ENCODE assay signal across 9 cellular contexts in genomic region chr16:15899538-15900100, GRCh38. TPM values are rescaled to one million over a fixed set of nuclear protein-coding genes. Genes with fewer than 3 reads are reported as not detected.
DNase-seq lines count a peak whose midpoint lies in the region; ATAC-seq and TF ChIP-seq lines count a peak whose summit lies in the region.
"Had no signal": no experiment of that assay in that cellular context is flagged by ENCODE, and none has a peak within 500 bp of the region (broad histone marks: within the 10 kb centered on the region; RNA-seq: fewer than 3 reads in every experiment).

No MANE protein-coding gene starts in this region.

- TF ChIP-seq CTCF in natural killer cell (IDR thresholded peaks at IDR 0.05) = no peak
- TF ChIP-seq CTCF in kidney epithelial cell (IDR thresholded peaks at IDR 0.05; ENCODE audit: insufficient read depth, low read length, poor library complexity, severe bottlenecking) = no peak
- no peak for TF ChIP-seq CTCF in chondrocyte (IDR thresholded peaks at IDR 0.05)

- H3K27me3 ChIP-seq in kidney epithelial cell (ENCODE audit: control insufficient read depth, insufficient read depth, low read length) = no peaks in the 10 kb centered on the region

- POLR2A ChIA-PET in activated CD4-positive, alpha-beta memory T cell treated with anti-CD3 and anti-CD28 coated beads for 36 hours (lab: Charles Lee) = no interaction called here

- peaks cover 2 to 15% of the 10 kb centered on the region in 2 donors for H3K4me1 Mint-ChIP-seq in natural killer cell treated with Interleukin-12 subunit alpha and Interleukin-12 subunit beta and Interleukin-15 and Interleukin-18, amount 100 ng/mL, for 72 hours (ENCODE audit: low read depth in 2 of 2)
- H3K4me1 Mint-ChIP-seq in natural killer cell = no peaks in the 10 kb centered on the region
- peaks cover 28% of the 10 kb centered on the region for H3K4me1 Mint-ChIP-seq in activated CD4-positive, alpha-beta memory T cell treated with anti-CD3 and anti-CD28 coated beads for 36 hours (ENCODE audit: low read depth)
- H3K4me1 Mint-ChIP-seq in chondrocyte (ENCODE audit: low read depth) = peaks cover 10% of the 10 kb centered on the region

- no peak overlapping the region for H3K4me3 ChIP-seq in kidney epithelial cell (ENCODE audit: low read depth, low read length)
- H3K4me3 ChIP-seq: cardiac muscle cell had no signal

- CTCF ChIA-PET in activated CD4-positive, alpha-beta memory T cell treated with anti-CD3 and anti-CD28 coated beads for 36 hours (lab: Charles Lee) = interaction anchor here (3.5 kb wide), 1 partner anchor 11 kb away, joined by 15 read pairs; the partner anchor contains the start of gene CEP20

- peak overlapping the region in 1 of 2 donors; percentile 66 for H3K27ac Mint-ChIP-seq in natural killer cell treated with Interleukin-12 subunit alpha and Interleukin-12 subunit beta and Interleukin-15 and Interleukin-18, amount 100 ng/mL, for 72 hours
- H3K27ac Mint-ChIP-seq in natural killer cell (no peak overlapping the region), chondrocyte (ENCODE audit: unreplicated experiment) (no peak overlapping the region)
- no peak overlapping the region for H3K27ac Mint-ChIP-seq in activated CD4-positive, alpha-beta memory T cell treated with anti-CD3 and anti-CD28 coated beads for 36 hours

- H3K36me3 Mint-ChIP-seq in natural killer cell treated with Interleukin-12 subunit alpha and Interleukin-12 subunit beta and Interleukin-15 and Interleukin-18, amount 100 ng/mL, for 72 hours = no peaks in the 10 kb centered on the region
- H3K36me3 Mint-ChIP-seq in natural killer cell (no peaks in the 10 kb centered on the region), chondrocyte (ENCODE audit: low read depth) (no peaks in the 10 kb centered on the region)
- no peaks in the 10 kb centered on the region for H3K36me3 Mint-ChIP-seq in activated CD4-positive, alpha-beta memory T cell treated with anti-CD3 and anti-CD28 coated beads for 36 hours

- no peaks in the 10 kb centered on the region for H3K36me3 ChIP-seq in kidney epithelial cell (ENCODE audit: control insufficient read depth, insufficient read depth, low read length)
- H3K36me3 ChIP-seq: cardiac muscle cell had no signal

- peaks cover 3 to 4% of the 10 kb centered on the region in 2 donors for H3K27me3 Mint-ChIP-seq in natural killer cell treated with Interleukin-12 subunit alpha and Interleukin-12 subunit beta and Interleukin-15 and Interleukin-18, amount 100 ng/mL, for 72 hours
- peaks cover 0 to 2% of the 10 kb centered on the region in 2 donors for H3K27me3 Mint-ChIP-seq in natural killer cell (ENCODE audit: low read depth in 2 of 2)
- no peaks in the 10 kb centered on the region for H3K27me3 Mint-ChIP-seq in activated CD4-positive, alpha-beta memory T cell treated with anti-CD3 and anti-CD28 coated beads for 36 hours
- no peaks in the 10 kb centered on the region for H3K27me3 Mint-ChIP-seq in chondrocyte (ENCODE audit: low read depth)

- intact Hi-C loops in natural killer cell (cut with micrococcal nuclease) = no loop called here
- intact Hi-C loops in activated CD4-positive, alpha-beta memory T cell treated with anti-CD3 and anti-CD28 coated beads for 36 hours (cut with micrococcal nuclease) = loop anchor here (2.0 kb wide), 1 partner anchor 61 kb away; no protein-coding TSS in a partner anchor

- H3K4me3 Mint-ChIP-seq in natural killer cell treated with Interleukin-12 subunit alpha and Interleukin-12 subunit beta and Interleukin-15 and Interleukin-18, amount 100 ng/mL, for 72 hours = peak overlapping the region; percentile 45
- H3K4me3 Mint-ChIP-seq in natural killer cell (no peak overlapping the region), chondrocyte (ENCODE audit: unreplicated experiment) (no peak overlapping the region)
- no peak overlapping the region for H3K4me3 Mint-ChIP-seq in activated CD4-positive, alpha-beta memory T cell treated with anti-CD3 and anti-CD28 coated beads for 36 hours

- DNase-seq in natural killer cell treated with Interleukin-12 subunit alpha and Interleukin-12 subunit beta and Interleukin-15 and Interleukin-18, amount 100 ng/mL, for 72 hours (ENCODE audit: low spot score) = no peak
- DNase-seq in natural killer cell (no peak), kidney epithelial cell (ENCODE audit: low read depth) (peak; percentile 95), NCI-H748 (lab: John Stamatoyannopoulos, UW; ENCODE audit: unreplicated experiment) (no peak), chondrocyte (ENCODE audit: low spot score) (no peak)
- DNase-seq in activated CD4-positive, alpha-beta memory T cell treated with anti-CD3 and anti-CD28 coated beads for 36 hours = peak; percentile 80

- peak; percentile 62 to 72 for ATAC-seq in natural killer cell treated with Interleukin-12 subunit alpha and Interleukin-12 subunit beta and Interleukin-15 and Interleukin-18, amount 100 ng/mL, for 72 hours
- no peak for ATAC-seq in natural killer cell
- peak; percentile 70 for ATAC-seq in HG03558 (IDR thresholded peaks at IDR 0.05; ENCODE audit: extremely low read depth, unreplicated experiment)
- ATAC-seq in GM21381 (IDR thresholded peaks at IDR 0.05; ENCODE audit: unreplicated experiment) = no peak

- H3K9me3 Mint-ChIP-seq in natural killer cell treated with Interleukin-12 subunit alpha and Interleukin-12 subunit beta and Interleukin-15 and Interleukin-18, amount 100 ng/mL, for 72 hours = no peaks in the 10 kb centered on the region
- H3K9me3 Mint-ChIP-seq in natural killer cell (no peaks in the 10 kb centered on the region), chondrocyte (ENCODE audit: low read depth) (no peaks in the 10 kb centered on the region)
- H3K9me3 Mint-ChIP-seq in activated CD4-positive, alpha-beta memory T cell treated with anti-CD3 and anti-CD28 coated beads for 36 hours = no peaks in the 10 kb centered on the region

RNA-seq across cellular contexts. Expression of gene CEP20, which starts 11.2 kb away (rescaled TPM):
- total RNA-seq in natural killer cell treated with Interleukin-12 subunit alpha and Interleukin-12 subunit beta and Interleukin-15 and Interleukin-18, amount 100 ng/mL, for 72 hours = 10 to 100 TPM; 44.4 to 45.1 TPM
- 10 to 100 TPM; 21.4 to 23.2 (median 23.1) TPM for total RNA-seq in natural killer cell
- total RNA-seq in activated CD4-positive, alpha-beta memory T cell treated with anti-CD3 and anti-CD28 coated beads for 36 hours = 10 to 100 TPM; 40.0 to 43.8 TPM
- 36.3 and 36.9 TPM in 2 replicates for total RNA-seq in kidney epithelial cell
- total RNA-seq in chondrocyte = 16.4 to 25.5 TPM (median 19.7 TPM) in 3 replicates

RNA-seq across cellular contexts. Expression of gene MYH11, which starts 42.8 kb away (rescaled TPM):
- total RNA-seq in natural killer cell treated with Interleukin-12 subunit alpha and Interleukin-12 subunit beta and Interleukin-15 and Interleukin-18, amount 100 ng/mL, for 72 hours = not detected
- under 1 TPM in 1 of 3 donors, not detected in 2; 0.30 TPM for total RNA-seq in natural killer cell
- total RNA-seq in activated CD4-positive, alpha-beta memory T cell treated with anti-CD3 and anti-CD28 coated beads for 36 hours = under 1 TPM in 1 of 2 experiments, not detected in 1; 0.07 TPM
- total RNA-seq in kidney epithelial cell = 0.04 and 0.07 TPM in 2 replicates
- 4.8 to 58.3 TPM (median 57.8 TPM) in 3 replicates for total RNA-seq in chondrocyte

RNA-seq across cellular contexts. Expression of gene ABCC1, which starts 49.8 kb away (rescaled TPM):
- 100 to 1,000 TPM in 1 of 2 donors, 10 to 100 TPM in 1; 43.1 to 106 TPM for total RNA-seq in natural killer cell treated with Interleukin-12 subunit alpha and Interleukin-12 subunit beta and Interleukin-15 and Interleukin-18, amount 100 ng/mL, for 72 hours
- total RNA-seq in natural killer cell = 10 to 100 TPM; 24.5 to 53.9 (median 27.9) TPM
- 10 to 100 TPM; 49.1 to 50.3 TPM for total RNA-seq in activated CD4-positive, alpha-beta memory T cell treated with anti-CD3 and anti-CD28 coated beads for 36 hours
- 24.9 and 27.2 TPM in 2 replicates for total RNA-seq in kidney epithelial cell
- 47.9 to 118 TPM (median 48.3 TPM) in 3 replicates for total RNA-seq in chondrocyte

Comparison
In these comparisons a context has a peak if more than half of its experiments do, and no peak if none do; other contexts are left out.
1. ATAC-seq: peak in natural killer cell treated with Interleukin-12 subunit alpha and Interleukin-12 subunit beta and Interleukin-15 and Interleukin-18, amount 100 ng/mL, for 72 hours (2 of 2) and HG03558 (single experiment); none in natural killer cell (0 of 3) and GM21381 (single experiment).
2. DNase-seq: peak in activated CD4-positive, alpha-beta memory T cell treated with anti-CD3 and anti-CD28 coated beads for 36 hours (single experiment) and kidney epithelial cell (single experiment); none in natural killer cell treated with Interleukin-12 subunit alpha and Interleukin-12 subunit beta and Interleukin-15 and Interleukin-18, amount 100 ng/mL, for 72 hours (single experiment), natural killer cell (single experiment), NCI-H748 (single experiment) and chondrocyte (single experiment).